17 cellular contexts compared by ENCODE assay signal in the genomic region with DNA sequence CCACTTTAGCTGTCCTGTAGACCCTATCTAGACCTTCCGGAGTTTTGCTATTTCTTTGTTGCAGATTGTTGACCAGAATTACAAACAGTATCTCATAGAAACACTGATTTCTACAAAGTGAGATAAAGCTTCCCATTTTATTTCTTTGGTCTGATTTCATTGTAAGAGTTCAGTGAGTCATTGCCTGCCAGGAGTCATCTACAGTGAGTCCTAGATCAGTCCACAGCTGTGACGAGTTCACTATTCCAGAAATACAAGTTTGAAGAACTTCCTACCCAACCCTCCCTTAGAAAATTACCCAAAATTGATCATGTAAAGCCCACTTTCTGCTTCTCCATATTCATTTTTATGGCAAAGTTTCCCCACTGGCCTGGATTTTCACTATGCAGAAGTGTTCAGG.
"Had no signal": no experiment of that assay in that cellular context is flagged by ENCODE, and none has a peak within 500 bp of the region (broad histone marks: within the 10 kb centered on the region; RNA-seq: fewer than 3 reads in every experiment).

No MANE protein-coding gene starts in this region.

- H3K27ac ChIP-seq: esophagus squamous epithelium, foreskin keratinocyte, upper lobe of right lung had no signal

- ATAC-seq: activated naive CD4-positive, alpha-beta T cell treated with anti-CD3 and anti-CD28 coated beads, Interleukin-2, amount 50 U/mL, for 72 hours; foreskin keratinocyte; left lobe of liver; stimulated activated naive B cell treated with anti-CD40 and anti-IgM and Interleukin-4, amounts not matched to agents 10 μg/mL and 1 μg/mL and 100 μg/mL, for 72 hours; upper lobe of right lung had no signal

- H3K27me3 ChIP-seq: esophagus squamous epithelium, foreskin keratinocyte, upper lobe of right lung had no signal

- H3K9me3 ChIP-seq: esophagus squamous epithelium, upper lobe of right lung had no signal

- DNase-seq: activated CD4-positive, alpha-beta T cell treated with anti-CD3 and anti-CD28 coated beads, Interleukin-2, amount 50 U/mL, for 48 hours; activated gamma-delta T cell treated with Interleukin-2 at 50 U/mL for 16 hours; activated T-cell treated with anti-CD3 and anti-CD28 coated beads for 4 hours; central memory CD4-positive, alpha-beta T cell; effector CD8-positive, alpha-beta T cell; esophagus squamous epithelium; hippocampal formation; islet precursor cell; nucleus accumbens; posterior cingulate gyrus; retina; stimulated activated naive B cell treated with anti-CD40 and anti-IgM and Interleukin-4, amounts not matched to agents 10 μg/mL and 1 μg/mL and 100 μg/mL, for 72 hours; upper lobe of right lung had no signal

- H3K36me3 ChIP-seq: esophagus squamous epithelium, upper lobe of right lung had no signal

- H3K4me1 ChIP-seq: esophagus squamous epithelium, foreskin keratinocyte, upper lobe of right lung had no signal

- H3K4me3 ChIP-seq: esophagus squamous epithelium, lung, upper lobe of right lung had no signal
